ENCODE assay signal across 8 cellular contexts in genomic region chr13:114067381-114067885, GRCh38.
A peak's percentile ranks its signal among the peaks of the same experiment; 100 is the strongest.
DNase-seq lines count a peak whose midpoint lies in the region; ATAC-seq, FAIRE-seq and TF ChIP-seq lines count a peak whose summit lies in the region.

No MANE protein-coding gene starts in this region.

- H3K4me3 Mint-ChIP-seq in dendritic cell treated with granulocyte-macrophage colony-stimulating factor and Interleukin-4, amounts not matched to agents 40 ng/mL and 50 ng/mL, for 4 days: peak overlapping the region; percentile 57

- TF ChIP-seq CTCF in heart left ventricle (IDR thresholded peaks at IDR 0.05) (no peak), Panc1 (IDR thresholded peaks at IDR 0.05) (no peak), sigmoid colon (IDR thresholded peaks at IDR 0.05) (no peak)

- in situ Hi-C loops in Panc1 (cut with HindIII; ENCODE audit: low pct_unique_long_range_greater_than_20kb, low sequenced_read_pairs): no loop called here

- no peak for ATAC-seq in heart left ventricle
- no peak for ATAC-seq in left cardiac atrium
- peak; percentile 64 for ATAC-seq in HG02840 (IDR thresholded peaks at IDR 0.05; ENCODE audit: low FRiP score, unreplicated experiment)
- ATAC-seq in Panc1: no peak

- peaks cover 9% of the 10 kb centered on the region for H3K9me3 Mint-ChIP-seq in dendritic cell treated with granulocyte-macrophage colony-stimulating factor and Interleukin-4, amounts not matched to agents 40 ng/mL and 50 ng/mL, for 4 days

- TF ChIP-seq EP300 in sigmoid colon (IDR thresholded peaks at IDR 0.05): no peak

- TF ChIP-seq POLR2A in heart left ventricle (IDR thresholded peaks at IDR 0.05): no peak
- TF ChIP-seq POLR2A in sigmoid colon (IDR thresholded peaks at IDR 0.05): no peak

- intact Hi-C loops in heart left ventricle (cut with DNase I) (loop anchor here in 3 of 10 donors (5.0 to 10.0 kb wide), 3 partner anchors 55 to 67 kb away; partner anchors contain the start of gene RASA3 (in 2 of the 3)), left cardiac atrium (cut with DNase I) (loop anchor here in 1 of 2 donors (5.0 kb wide), 1 partner anchor 50 kb away; no protein-coding TSS in a partner anchor), Panc1 (cut with micrococcal nuclease; ENCODE audit: unreplicated experiment) (loop anchor here (5.0 kb wide), 1 partner anchor 35 kb away; no protein-coding TSS in a partner anchor), sigmoid colon (cut with DNase I) (loop anchor here (2.0 to 5.0 kb wide), 4 partner anchors 31 to 245 kb away; no protein-coding TSS in a partner anchor)
- intact Hi-C loops in dendritic cell treated with granulocyte-macrophage colony-stimulating factor and Interleukin-4, amounts not matched to agents 40 ng/mL and 50 ng/mL, for 4 days (cut with micrococcal nuclease): loop anchor here (5.0 kb wide), 1 partner anchor 65 kb away; the partner anchor contains the start of gene RASA3

- H3K27me3 Mint-ChIP-seq in dendritic cell treated with granulocyte-macrophage colony-stimulating factor and Interleukin-4, amounts not matched to agents 40 ng/mL and 50 ng/mL, for 4 days: no peaks in the 10 kb centered on the region

- H3K9me3 ChIP-seq in heart left ventricle (no peaks in the 10 kb centered on the region), Panc1 (ENCODE audit: control insufficient read depth, insufficient read depth, low read depth, low read length) (no peaks in the 10 kb centered on the region), sigmoid colon (no peaks in the 10 kb centered on the region), small intestine (ENCODE audit: control insufficient read depth, low read depth) (no peaks in the 10 kb centered on the region)

- peak overlapping the region; percentile 93 for H3K27ac Mint-ChIP-seq in dendritic cell treated with granulocyte-macrophage colony-stimulating factor and Interleukin-4, amounts not matched to agents 40 ng/mL and 50 ng/mL, for 4 days

- CTCF ChIA-PET in Panc1 (lab: Charles Lee): no interaction called here

- FAIRE-seq in small intestine (lab: Jason Lieb, UNC): no peak

- peaks cover 18% of the 10 kb centered on the region for H3K36me3 Mint-ChIP-seq in dendritic cell treated with granulocyte-macrophage colony-stimulating factor and Interleukin-4, amounts not matched to agents 40 ng/mL and 50 ng/mL, for 4 days (ENCODE audit: low read depth)

- POLR2A ChIA-PET in Panc1 (lab: Charles Lee): no interaction called here

- peak overlapping the region in 1 of 12 donors; percentile 37 for H3K4me3 ChIP-seq in heart left ventricle
- no peak overlapping the region for H3K4me3 ChIP-seq in Panc1 (ENCODE audit: low read depth in 2 of 2, low read length in 2 of 2)
- H3K4me3 ChIP-seq in sigmoid colon: no peak overlapping the region
- H3K4me3 ChIP-seq in small intestine (ENCODE audit: low read depth in 1 of 2, low read length in 2 of 2): no peak overlapping the region

- DNase-seq in heart left ventricle (peak in 3 of 5 donors; percentile 22 to 51 (median 26)), left cardiac atrium (no peak), Panc1 (ENCODE audit: low read depth, low spot score) (no peak), sigmoid colon (no peak), NCI-H774 (lab: John Stamatoyannopoulos, UW) (no peak), small intestine (no peak)

- H3K27me3 ChIP-seq in heart left ventricle (no peaks in the 10 kb centered on the region), Panc1 (ENCODE audit: control insufficient read depth, insufficient read depth, low read length) (no peaks in the 10 kb centered on the region), sigmoid colon (no peaks in the 10 kb centered on the region), small intestine (ENCODE audit: control insufficient read depth in 2 of 2, insufficient read depth in 2 of 2, low read length in 2 of 2) (no peaks in the 10 kb centered on the region)

- H3K36me3 ChIP-seq in heart left ventricle: peaks cover 0 to 16% (median 0%) of the 10 kb centered on the region in 9 donors
- H3K36me3 ChIP-seq in Panc1 (ENCODE audit: control insufficient read depth, insufficient read depth, low read length): no peaks in the 10 kb centered on the region
- peaks cover 0 to 3% (median 0%) of the 10 kb centered on the region in 4 donors for H3K36me3 ChIP-seq in sigmoid colon
- H3K36me3 ChIP-seq in small intestine (ENCODE audit: control insufficient read depth in 2 of 2, insufficient read depth in 2 of 2, low read length in 2 of 2): no peaks in the 10 kb centered on the region

- WGBS in heart left ventricle, 4 donors: 69 to 81% (median 76%) methylated on average over 9 of the region's 9 CpGs
- 36 to 75% methylated on average over 9 of the region's 9 CpGs for WGBS in sigmoid colon, 2 donors
- 52 to 78% (median 65%) methylated on average over 9 of the region's 9 CpGs for WGBS in small intestine, 3 donors

- H3K4me1 Mint-ChIP-seq in dendritic cell treated with granulocyte-macrophage colony-stimulating factor and Interleukin-4, amounts not matched to agents 40 ng/mL and 50 ng/mL, for 4 days (ENCODE audit: low read depth): peaks cover 81% of the 10 kb centered on the region

- peaks cover 0 to 68% (median 50%) of the 10 kb centered on the region in 12 donors for H3K4me1 ChIP-seq in heart left ventricle
- H3K4me1 ChIP-seq in Panc1 (ENCODE audit: control insufficient read depth, insufficient read depth, low read length): peaks cover 57% of the 10 kb centered on the region
- peaks cover 0 to 64% (median 62%) of the 10 kb centered on the region in 4 donors for H3K4me1 ChIP-seq in sigmoid colon
- H3K4me1 ChIP-seq in small intestine (ENCODE audit: control insufficient read depth in 2 of 2, insufficient read depth in 1 of 2, low read depth in 1 of 2, low read length in 1 of 2): peaks cover 0 to 2% of the 10 kb centered on the region in 2 donors

- BruUV-seq in Panc1 (replicated peaks; lab: Mats Ljungman, UMichigan): no TSS peak

- H3K27ac ChIP-seq in heart left ventricle: peak overlapping the region in 11 of 12 donors; percentile 19 to 99 (median 78)
- peak overlapping the region; percentile 98 for H3K27ac ChIP-seq in Panc1 (ENCODE audit: low read length)
- H3K27ac ChIP-seq in sigmoid colon: peak overlapping the region; percentile 90 to 98 (median 96)
- peak overlapping the region in 1 of 2 donors; percentile 95 for H3K27ac ChIP-seq in small intestine (ENCODE audit: low read depth in 1 of 2, low read length in 1 of 2)

Comparison
In these comparisons a context has a peak if more than half of its experiments do, and no peak if none do; other contexts are left out.
1. DNase-seq: peak in heart left ventricle (3 of 5); none in left cardiac atrium (single experiment), Panc1 (single experiment), sigmoid colon (single experiment), NCI-H774 (single experiment) and small intestine (single experiment).